ENCODE assay signal across 34 cellular contexts in the genomic region with DNA sequence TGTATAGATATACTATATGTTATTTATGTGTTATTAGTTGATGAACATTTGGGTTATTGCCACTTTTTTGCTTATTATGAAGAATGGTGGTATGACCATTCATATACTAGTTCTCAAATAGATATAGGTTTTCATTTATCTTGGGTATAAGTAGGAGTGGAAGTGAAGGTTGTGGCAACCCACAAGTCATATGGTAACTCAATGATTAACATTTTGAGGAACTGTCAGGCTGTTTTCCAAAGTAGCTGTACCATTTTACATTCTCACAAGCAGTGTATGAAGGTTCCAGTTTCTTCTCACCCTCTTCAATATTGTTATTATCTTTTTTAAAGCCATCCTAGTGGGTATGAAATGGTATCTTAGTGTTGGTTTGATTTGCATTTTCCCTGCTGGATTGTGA. TPM values are rescaled to one million over a fixed set of nuclear protein-coding genes. Genes with fewer than 3 reads are reported as not detected.
DNase-seq lines count a peak whose midpoint lies in the region; ATAC-seq, FAIRE-seq and TF ChIP-seq lines count a peak whose summit lies in the region.
"Had no signal": no experiment of that assay in that cellular context is flagged by ENCODE, and none has a peak within 500 bp of the region (broad histone marks: within the 10 kb centered on the region; RNA-seq: fewer than 3 reads in every experiment).

No MANE protein-coding gene starts in this region.

- H3K4me3 Mint-ChIP-seq in CD8-positive, alpha-beta memory T cell = no peak overlapping the region
- H3K4me3 Mint-ChIP-seq: activated CD8-positive, alpha-beta T cell treated with anti-CD3 and anti-CD28 coated beads, Interleukin-2, amount 10 ng/mL, durations not matched to agents 7 days and 5 days; neural progenitor cell; stimulated activated effector memory CD8-positive, alpha-beta T cell treated with anti-CD3 and anti-CD28 coated beads, Interleukin-12 subunit alpha, Interleukin-12 subunit beta, amount 100 ng/mL, for 72 hours; T-helper 1 cell treated with Interleukin-12 subunit alpha and Interleukin-12 subunit beta and Interleukin-4 antibody, amounts not matched to agents 30 μg/mL and 1 μg/mL, for 36 hours; type B pancreatic cell had no signal

- H3K36me3 Mint-ChIP-seq in CD8-positive, alpha-beta memory T cell = no peaks in the 10 kb centered on the region
- H3K36me3 Mint-ChIP-seq: activated naive CD4-positive, alpha-beta T cell treated with anti-CD3 and anti-CD28 coated beads, Interleukin-2, amount 50 U/mL, for 72 hours; neural progenitor cell; stimulated activated effector memory CD8-positive, alpha-beta T cell treated with anti-CD3 and anti-CD28 coated beads, Interleukin-12 subunit alpha, Interleukin-12 subunit beta, amount 100 ng/mL, for 72 hours; type B pancreatic cell had no signal

- no peaks in the 10 kb centered on the region for H3K27me3 ChIP-seq in CD8-positive, alpha-beta memory T cell (ENCODE audit: insufficient read depth, low read length, poor library complexity, severe bottlenecking)
- H3K27me3 ChIP-seq: BLaER1 treated with 17β-estradiol and CSF1 and Interleukin-3, amounts not matched to agents 10 nM and 100 nM; brain microvascular endothelial cell; esophagus muscularis mucosa; foreskin keratinocyte; neural progenitor cell; pancreas had no signal

- no peaks in the 10 kb centered on the region for H3K9me3 ChIP-seq in CD8-positive, alpha-beta memory T cell (ENCODE audit: low read length)
- H3K9me3 ChIP-seq: esophagus muscularis mucosa, pancreas, SK-N-SH had no signal

- no peak overlapping the region for H3K27ac ChIP-seq in CD8-positive, alpha-beta memory T cell (ENCODE audit: low read depth, low read length)
- H3K27ac ChIP-seq: BLaER1 treated with 17β-estradiol and CSF1 and Interleukin-3, amounts not matched to agents 10 nM and 100 nM; brain microvascular endothelial cell; esophagus muscularis mucosa; foreskin keratinocyte; neural progenitor cell; pancreas; PC-9 had no signal

- peaks cover 5 to 18% of the 10 kb centered on the region in 2 donors for H3K27me3 Mint-ChIP-seq in CD8-positive, alpha-beta memory T cell
- H3K27me3 Mint-ChIP-seq: type B pancreatic cell had no signal

- H3K4me1 ChIP-seq in CD8-positive, alpha-beta memory T cell (ENCODE audit: insufficient read depth, low read length) = no peaks in the 10 kb centered on the region
- H3K4me1 ChIP-seq: BLaER1 treated with 17β-estradiol and CSF1 and Interleukin-3, amounts not matched to agents 10 nM and 100 nM; esophagus muscularis mucosa; foreskin keratinocyte; neural progenitor cell; pancreas had no signal

- H3K4me3 ChIP-seq in CD8-positive, alpha-beta memory T cell (ENCODE audit: low read length) = no peak overlapping the region
- H3K4me3 ChIP-seq: BLaER1 treated with 17β-estradiol and CSF1 and Interleukin-3, amounts not matched to agents 10 nM and 100 nM; esophagus muscularis mucosa; neural progenitor cell; pancreas; PC-9 had no signal

- no peaks in the 10 kb centered on the region for H3K4me1 Mint-ChIP-seq in CD8-positive, alpha-beta memory T cell
- H3K4me1 Mint-ChIP-seq: stimulated activated effector memory CD8-positive, alpha-beta T cell treated with anti-CD3 and anti-CD28 coated beads, Interleukin-12 subunit alpha, Interleukin-12 subunit beta, amount 100 ng/mL, for 72 hours had no signal

- ATAC-seq in GM18907 (IDR thresholded peaks at IDR 0.05; ENCODE audit: unreplicated experiment) = peak; percentile 85
- peak; percentile 73 for ATAC-seq in HG02938 (IDR thresholded peaks at IDR 0.05; ENCODE audit: unreplicated experiment)
- ATAC-seq in HG03457 (IDR thresholded peaks at IDR 0.05; ENCODE audit: unreplicated experiment) = peak; percentile 76
- ATAC-seq: activated CD8-positive, alpha-beta T cell treated with anti-CD3 and anti-CD28 coated beads, Interleukin-2, amount 10 ng/mL, durations not matched to agents 7 days and 5 days; activated naive CD4-positive, alpha-beta T cell treated with anti-CD3 and anti-CD28 coated beads, Interleukin-2, amount 50 U/mL, for 72 hours; foreskin keratinocyte; left ventricle myocardium superior; pancreas; stimulated activated effector memory CD8-positive, alpha-beta T cell treated with anti-CD3 and anti-CD28 coated beads, Interleukin-12 subunit alpha, Interleukin-12 subunit beta, amount 100 ng/mL, for 72 hours had no signal

- H3K36me3 ChIP-seq in CD8-positive, alpha-beta memory T cell (ENCODE audit: insufficient read depth, low read length) = no peaks in the 10 kb centered on the region
- H3K36me3 ChIP-seq: BLaER1 treated with 17β-estradiol and CSF1 and Interleukin-3, amounts not matched to agents 10 nM and 100 nM; brain microvascular endothelial cell; esophagus muscularis mucosa; neural progenitor cell; pancreas had no signal

- no peak for TF ChIP-seq CTCF in GM13976 (IDR thresholded peaks at IDR 0.05; ENCODE audit: borderline replicate concordance, control extremely low read depth, extremely low read depth, insufficient read depth, missing control alignments)

- in situ Hi-C loops in GM13976 (cut with MboI; ENCODE audit: low sequenced_read_pairs, unreplicated experiment) = no loop called here

- CTCF ChIA-PET in CD8-positive, alpha-beta memory T cell (lab: Charles Lee) = no interaction called here

- DNase-seq in OCI-M1 (lab: John Stamatoyannopoulos, UW) (peak; percentile 74), urothelium cell line (ENCODE audit: low spot score) (no peak), GM13976 (ENCODE audit: low spot score) (no peak), HPDE6-E6E7 (ENCODE audit: extremely low spot score) (no peak)
- DNase-seq in CD8-positive, alpha-beta memory T cell = no peak
- DNase-seq: activated CD8-positive, alpha-beta T cell treated with anti-CD3 and anti-CD28 coated beads, Interleukin-2, amount 10 ng/mL, durations not matched to agents 7 days and 5 days; amygdala; brain microvascular endothelial cell; cerebellar nuclear complex; DMS153; foreskin keratinocyte; head of caudate nucleus; Kasumi-1; left ventricle myocardium superior; NCI-H1092; NCI-H187; NCI-H510A treated with DMSO at 0.1 percent for 48 hours; pancreas; PC-9; SK-N-SH had no signal

- POLR2A ChIA-PET in CD8-positive, alpha-beta memory T cell (lab: Charles Lee) = no interaction called here

- H3K9me3 Mint-ChIP-seq in CD8-positive, alpha-beta memory T cell = no peaks in the 10 kb centered on the region
- H3K9me3 Mint-ChIP-seq: activated naive CD4-positive, alpha-beta T cell treated with anti-CD3 and anti-CD28 coated beads, Interleukin-2, amount 50 U/mL, for 72 hours; activated T-helper 2 cell treated with anti-CD3 and anti-CD28 coated beads, Interferon-gamma antibody, Interleukin-2, Interleukin-4, amounts not matched to agents 10 μg/mL and 5 μg/mL and 100 μg/mL, durations not matched to agents 14 hours and 24 hours and 36 hours; neural progenitor cell; stimulated activated effector memory CD8-positive, alpha-beta T cell treated with anti-CD3 and anti-CD28 coated beads, Interleukin-12 subunit alpha, Interleukin-12 subunit beta, amount 100 ng/mL, for 72 hours; T-helper 1 cell treated with Interleukin-12 subunit alpha and Interleukin-12 subunit beta and Interleukin-4 antibody, amounts not matched to agents 30 μg/mL and 1 μg/mL, for 36 hours had no signal

- no peak for FAIRE-seq in urothelium cell line (lab: Jason Lieb, UNC)
- FAIRE-seq: endometrium, H54, islet of Langerhans, pancreas had no signal

- H3K27ac Mint-ChIP-seq in CD8-positive, alpha-beta memory T cell = no peak overlapping the region
- H3K27ac Mint-ChIP-seq: activated CD8-positive, alpha-beta T cell treated with anti-CD3 and anti-CD28 coated beads, Interleukin-2, amount 10 ng/mL, durations not matched to agents 7 days and 5 days; activated T-helper 2 cell treated with anti-CD3 and anti-CD28 coated beads, Interferon-gamma antibody, Interleukin-2, Interleukin-4, amounts not matched to agents 10 μg/mL and 5 μg/mL and 100 μg/mL, durations not matched to agents 14 hours and 24 hours and 36 hours; neural progenitor cell; stimulated activated effector memory CD8-positive, alpha-beta T cell treated with anti-CD3 and anti-CD28 coated beads, Interleukin-12 subunit alpha, Interleukin-12 subunit beta, amount 100 ng/mL, for 72 hours; T-helper 1 cell treated with Interleukin-12 subunit alpha and Interleukin-12 subunit beta and Interleukin-4 antibody, amounts not matched to agents 30 μg/mL and 1 μg/mL, for 36 hours; type B pancreatic cell had no signal

RNA-seq across cellular contexts. Expression of a gene that starts 19.0 kb away (rescaled TPM):
- not detected for total RNA-seq in CD8-positive, alpha-beta memory T cell
- not detected for polyA plus RNA-seq in CD8-positive, alpha-beta memory T cell
- total RNA-seq: activated CD8-positive, alpha-beta T cell treated with anti-CD3 and anti-CD28 coated beads, Interleukin-2, amount 10 ng/mL, durations not matched to agents 7 days and 5 days had no signal
